ENCODE assay signal across 39 cellular contexts in the genomic region with DNA sequence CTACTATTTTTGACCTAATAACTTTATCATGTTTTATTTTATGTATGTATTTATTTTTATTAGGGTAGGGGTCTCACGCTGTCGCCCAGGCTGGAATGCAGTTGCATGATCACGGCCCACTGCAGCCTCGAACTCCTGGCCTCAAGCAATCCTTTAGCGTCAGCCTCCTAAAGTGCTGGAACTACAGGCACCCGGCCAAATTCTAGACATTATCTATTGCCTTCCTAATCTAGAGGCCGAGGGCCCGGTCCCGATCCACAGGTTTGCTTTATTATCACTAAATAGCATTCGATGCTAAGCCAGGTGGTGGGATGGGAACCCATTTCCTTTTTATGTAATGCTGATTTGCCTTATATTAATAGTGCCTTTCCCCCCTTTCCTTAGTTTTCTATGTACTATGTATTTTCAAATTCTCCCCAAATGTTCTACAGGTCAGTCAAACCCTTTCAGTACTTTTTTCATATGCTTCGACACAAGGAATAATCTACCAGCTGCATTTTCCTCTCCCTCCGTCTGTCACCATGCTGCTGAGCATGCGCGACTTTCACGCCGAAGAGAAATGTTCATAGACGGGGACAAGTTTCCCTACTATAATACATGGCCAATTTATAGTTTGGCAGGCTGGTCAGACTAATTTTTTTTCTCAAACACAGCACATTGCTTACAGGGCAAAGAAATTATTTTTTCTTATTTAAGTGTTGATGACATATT.
"Had no signal": no experiment of that assay in that cellular context is flagged by ENCODE, and none has a peak within 500 bp of the region (broad histone marks: within the 10 kb centered on the region; RNA-seq: fewer than 3 reads in every experiment).

No MANE protein-coding gene starts in this region.

- H3K4me3 ChIP-seq: adrenal gland, ascending aorta, body of pancreas, breast epithelium, cardiac muscle cell had no signal

- H3K9me3 ChIP-seq: adrenal gland, ascending aorta, body of pancreas, breast epithelium had no signal

- ATAC-seq: activated naive CD4-positive, alpha-beta T cell treated with anti-CD3 and anti-CD28 coated beads, Interleukin-2, amount 50 U/mL, for 72 hours; activated naive CD8-positive, alpha-beta T cell treated with anti-CD3 and anti-CD28 coated beads, Interleukin-2, amount 50 U/mL, for 24 hours; activated T-cell treated with anti-CD3 and anti-CD28 coated beads, Interleukin-2, amount 50 U/mL, for 4 hours; activated T-cell treated with anti-CD3 and anti-CD28 coated beads, Interleukin-2, amount 50 U/mL, for 72 hours; activated T-helper 17 cell treated with anti-CD3 and anti-CD28 coated beads, Interleukin-2, amount 50 U/mL, for 72 hours; body of pancreas had no signal

- H3K9me3 Mint-ChIP-seq: activated naive CD4-positive, alpha-beta T cell treated with anti-CD3 and anti-CD28 coated beads for 36 hours; activated naive CD4-positive, alpha-beta T cell treated with anti-CD3 and anti-CD28 coated beads, Interleukin-2, amount 10 ng/mL, durations not matched to agents 7 days and 5 days; activated naive CD4-positive, alpha-beta T cell treated with anti-CD3 and anti-CD28 coated beads, Interleukin-2, amount 50 U/mL, for 24 hours; activated naive CD4-positive, alpha-beta T cell treated with anti-CD3 and anti-CD28 coated beads, Interleukin-2, amount 50 U/mL, for 72 hours; activated naive CD8-positive, alpha-beta T cell treated with anti-CD3 and anti-CD28 coated beads, Interleukin-2, amount 10 ng/mL, durations not matched to agents 7 days and 5 days; activated naive CD8-positive, alpha-beta T cell treated with anti-CD3 and anti-CD28 coated beads, Interleukin-2, amount 50 U/mL, for 24 hours; activated T-cell treated with anti-CD3 and anti-CD28 coated beads, Interleukin-2, amount 50 U/mL, for 24 hours; activated T-cell treated with anti-CD3 and anti-CD28 coated beads, Interleukin-2, amount 50 U/mL, for 4 hours; activated T-cell treated with anti-CD3 and anti-CD28 coated beads, Interleukin-2, amount 50 U/mL, for 72 hours; activated T-helper 1 cell treated with anti-CD3 and anti-CD28 coated beads, Interleukin-12 subunit alpha, Interleukin-12 subunit beta, Interleukin-2, Interleukin-4 antibody, amounts not matched to agents 30 ng/mL and 10 ng/mL and 1 ng/mL, durations not matched to agents 14 hours and 24 hours and 36 hours; activated T-helper 17 cell treated with anti-CD3 and anti-CD28 coated beads, Interleukin-2, amount 50 U/mL, for 72 hours; activated T-helper 2 cell treated with anti-CD3 and anti-CD28 coated beads, Interferon-gamma antibody, Interleukin-2, Interleukin-4, amounts not matched to agents 10 μg/mL and 5 μg/mL and 100 μg/mL, durations not matched to agents 14 hours and 24 hours and 36 hours; brain; central memory CD8-positive, alpha-beta T cell had no signal

- H3K36me3 Mint-ChIP-seq: activated naive CD4-positive, alpha-beta T cell treated with anti-CD3 and anti-CD28 coated beads, Interleukin-2, amount 10 ng/mL, durations not matched to agents 7 days and 5 days; activated naive CD4-positive, alpha-beta T cell treated with anti-CD3 and anti-CD28 coated beads, Interleukin-2, amount 50 U/mL, for 24 hours; activated naive CD4-positive, alpha-beta T cell treated with anti-CD3 and anti-CD28 coated beads, Interleukin-2, amount 50 U/mL, for 72 hours had no signal

- H3K27me3 ChIP-seq: adrenal gland, ascending aorta, body of pancreas, brain microvascular endothelial cell, breast epithelium, cardiac muscle cell had no signal

- DNase-seq: activated effector memory CD4-positive, alpha-beta T cell treated with anti-CD3 and anti-CD28 coated beads, Interleukin-2, amount 50 U/mL, for 16 hours; activated effector memory CD4-positive, alpha-beta T cell treated with Interleukin-2 at 50 U/mL for 16 hours; activated gamma-delta T cell; activated gamma-delta T cell treated with Interleukin-2 at 50 U/mL for 16 hours; activated naive CD4-positive, alpha-beta T cell; activated naive CD4-positive, alpha-beta T cell treated with anti-CD3 and anti-CD28 coated beads for 36 hours; activated naive CD4-positive, alpha-beta T cell treated with anti-CD3 and anti-CD28 coated beads, Interleukin-2, amount 10 ng/mL, durations not matched to agents 7 days and 5 days; activated naive CD4-positive, alpha-beta T cell treated with anti-CD3 and anti-CD28 coated beads, Interleukin-2, amount 50 U/mL, for 16 hours; activated naive CD4-positive, alpha-beta T cell treated with Interleukin-2 at 50 U/mL for 16 hours; activated naive CD8-positive, alpha-beta T cell treated with anti-CD3 and anti-CD28 coated beads for 36 hours; activated naive CD8-positive, alpha-beta T cell treated with anti-CD3 and anti-CD28 coated beads, Interleukin-2, amount 10 ng/mL, durations not matched to agents 7 days and 5 days; activated naive CD8-positive, alpha-beta T cell treated with anti-CD3 and anti-CD28 coated beads, Interleukin-2, amount 50 U/mL, for 24 hours; activated T-cell treated with anti-CD3 and anti-CD28 coated beads, Interleukin-2, amount 50 U/mL, for 24 hours; activated T-cell treated with anti-CD3 and anti-CD28 coated beads, Interleukin-2, amount 50 U/mL, for 4 hours; activated T-cell treated with anti-CD3 and anti-CD28 coated beads, Interleukin-2, amount 50 U/mL, for 48 hours; activated T-cell treated with anti-CD3 and anti-CD28 coated beads, Interleukin-2, amount 50 U/mL, for 72 hours; amniotic stem cell; amygdala; anterior cingulate cortex; aorta; body of pancreas; brain microvascular endothelial cell; caudate nucleus; central memory CD4-positive, alpha-beta T cell; cerebellar nuclear complex had no signal

- H3K4me1 Mint-ChIP-seq: activated T-helper 17 cell treated with anti-CD3 and anti-CD28 coated beads, Interleukin-2, amount 50 U/mL, for 72 hours had no signal

- FAIRE-seq: astrocyte, bronchial epithelial cell had no signal

- H3K27me3 Mint-ChIP-seq: activated naive CD4-positive, alpha-beta T cell treated with anti-CD3 and anti-CD28 coated beads, Interleukin-2, amount 50 U/mL, for 24 hours; activated naive CD8-positive, alpha-beta T cell; activated naive CD8-positive, alpha-beta T cell treated with anti-CD3 and anti-CD28 coated beads for 36 hours; activated naive CD8-positive, alpha-beta T cell treated with anti-CD3 and anti-CD28 coated beads, Interleukin-2, amount 10 ng/mL, durations not matched to agents 7 days and 5 days; activated naive CD8-positive, alpha-beta T cell treated with anti-CD3 and anti-CD28 coated beads, Interleukin-2, amount 50 U/mL, for 24 hours; activated T-helper 17 cell treated with anti-CD3 and anti-CD28 coated beads, Interleukin-2, amount 50 U/mL, for 72 hours; central memory CD8-positive, alpha-beta T cell had no signal

- H3K36me3 ChIP-seq: adrenal gland, ascending aorta, brain microvascular endothelial cell, breast epithelium, cardiac muscle cell had no signal

- H3K4me3 Mint-ChIP-seq: activated naive CD4-positive, alpha-beta T cell treated with anti-CD3 and anti-CD28 coated beads for 36 hours; activated naive CD4-positive, alpha-beta T cell treated with anti-CD3 and anti-CD28 coated beads, Interleukin-2, amount 10 ng/mL, durations not matched to agents 7 days and 5 days; activated naive CD4-positive, alpha-beta T cell treated with anti-CD3 and anti-CD28 coated beads, Interleukin-2, amount 50 U/mL, for 24 hours; activated naive CD8-positive, alpha-beta T cell; activated naive CD8-positive, alpha-beta T cell treated with anti-CD3 and anti-CD28 coated beads for 36 hours; activated naive CD8-positive, alpha-beta T cell treated with anti-CD3 and anti-CD28 coated beads, Interleukin-2, amount 10 ng/mL, durations not matched to agents 7 days and 5 days; activated naive CD8-positive, alpha-beta T cell treated with anti-CD3 and anti-CD28 coated beads, Interleukin-2, amount 50 U/mL, for 24 hours; activated T-cell treated with anti-CD3 and anti-CD28 coated beads, Interleukin-2, amount 50 U/mL, for 24 hours; activated T-cell treated with anti-CD3 and anti-CD28 coated beads, Interleukin-2, amount 50 U/mL, for 4 hours; activated T-cell treated with anti-CD3 and anti-CD28 coated beads, Interleukin-2, amount 50 U/mL, for 72 hours; activated T-helper 1 cell treated with anti-CD3 and anti-CD28 coated beads, Interleukin-12 subunit alpha, Interleukin-12 subunit beta, Interleukin-2, Interleukin-4 antibody, amounts not matched to agents 30 ng/mL and 10 ng/mL and 1 ng/mL, durations not matched to agents 14 hours and 24 hours and 36 hours; activated T-helper 17 cell treated with anti-CD3 and anti-CD28 coated beads, Interleukin-2, amount 50 U/mL, for 72 hours; brain; central memory CD8-positive, alpha-beta T cell had no signal

- H3K27ac ChIP-seq: ascending aorta, brain microvascular endothelial cell, breast epithelium, cardiac muscle cell had no signal

- H3K27ac Mint-ChIP-seq: activated naive CD4-positive, alpha-beta T cell treated with anti-CD3 and anti-CD28 coated beads for 36 hours; activated naive CD4-positive, alpha-beta T cell treated with anti-CD3 and anti-CD28 coated beads, Interleukin-2, amount 10 ng/mL, durations not matched to agents 7 days and 5 days; activated naive CD4-positive, alpha-beta T cell treated with anti-CD3 and anti-CD28 coated beads, Interleukin-2, amount 50 U/mL, for 24 hours; activated naive CD4-positive, alpha-beta T cell treated with anti-CD3 and anti-CD28 coated beads, Interleukin-2, amount 50 U/mL, for 72 hours; activated naive CD8-positive, alpha-beta T cell; activated naive CD8-positive, alpha-beta T cell treated with anti-CD3 and anti-CD28 coated beads for 36 hours; activated naive CD8-positive, alpha-beta T cell treated with anti-CD3 and anti-CD28 coated beads, Interleukin-2, amount 10 ng/mL, durations not matched to agents 7 days and 5 days; activated naive CD8-positive, alpha-beta T cell treated with anti-CD3 and anti-CD28 coated beads, Interleukin-2, amount 50 U/mL, for 24 hours; activated T-cell treated with anti-CD3 and anti-CD28 coated beads, Interleukin-2, amount 50 U/mL, for 24 hours; activated T-cell treated with anti-CD3 and anti-CD28 coated beads, Interleukin-2, amount 50 U/mL, for 72 hours; activated T-helper 1 cell treated with anti-CD3 and anti-CD28 coated beads, Interleukin-12 subunit alpha, Interleukin-12 subunit beta, Interleukin-2, Interleukin-4 antibody, amounts not matched to agents 30 ng/mL and 10 ng/mL and 1 ng/mL, durations not matched to agents 14 hours and 24 hours and 36 hours; activated T-helper 17 cell treated with anti-CD3 and anti-CD28 coated beads, Interleukin-2, amount 50 U/mL, for 72 hours; activated T-helper 2 cell treated with anti-CD3 and anti-CD28 coated beads, Interferon-gamma antibody, Interleukin-2, Interleukin-4, amounts not matched to agents 10 μg/mL and 5 μg/mL and 100 μg/mL, durations not matched to agents 14 hours and 24 hours and 36 hours; brain had no signal
